In genomic region chr6:75363304-75363703, GRCh38 we compare ENCODE assay signal across 17 cellular contexts.
"Had no signal": no experiment of that assay in that cellular context is flagged by ENCODE, and none has a peak within 500 bp of the region (broad histone marks: within the 10 kb centered on the region; RNA-seq: fewer than 3 reads in every experiment).

No MANE protein-coding gene starts in this region.

- ATAC-seq: activated CD8-positive, alpha-beta T cell treated with anti-CD3 and anti-CD28 coated beads, Interleukin-2, amount 10 ng/mL, durations not matched to agents 7 days and 5 days; gastroesophageal sphincter; stimulated activated effector memory CD8-positive, alpha-beta T cell treated with anti-CD3 and anti-CD28 coated beads, Interleukin-12 subunit alpha, Interleukin-12 subunit beta, amount 100 ng/mL, for 72 hours; upper lobe of right lung; WTC11 had no signal

- H3K27ac ChIP-seq: brain microvascular endothelial cell, gastroesophageal sphincter, neural progenitor cell, sigmoid colon, spleen, thoracic aorta, upper lobe of right lung had no signal

- H3K4me3 Mint-ChIP-seq: activated CD8-positive, alpha-beta T cell treated with anti-CD3 and anti-CD28 coated beads, Interleukin-2, amount 10 ng/mL, durations not matched to agents 7 days and 5 days; activated naive CD8-positive, alpha-beta T cell treated with anti-CD3 and anti-CD28 coated beads for 36 hours; naive B cell; neural progenitor cell; stimulated activated effector memory CD8-positive, alpha-beta T cell treated with anti-CD3 and anti-CD28 coated beads, Interleukin-12 subunit alpha, Interleukin-12 subunit beta, amount 100 ng/mL, for 72 hours; WTC11 had no signal

- H3K9me3 ChIP-seq: gastroesophageal sphincter, sigmoid colon, spleen, thoracic aorta, upper lobe of right lung had no signal

- H3K4me1 ChIP-seq: spleen had no signal

- H3K4me1 Mint-ChIP-seq: activated naive CD8-positive, alpha-beta T cell treated with anti-CD3 and anti-CD28 coated beads for 36 hours; naive B cell; stimulated activated effector memory CD8-positive, alpha-beta T cell treated with anti-CD3 and anti-CD28 coated beads, Interleukin-12 subunit alpha, Interleukin-12 subunit beta, amount 100 ng/mL, for 72 hours had no signal

- H3K27ac Mint-ChIP-seq: activated CD8-positive, alpha-beta T cell treated with anti-CD3 and anti-CD28 coated beads, Interleukin-2, amount 10 ng/mL, durations not matched to agents 7 days and 5 days; activated naive CD8-positive, alpha-beta T cell treated with anti-CD3 and anti-CD28 coated beads for 36 hours; naive B cell; neural progenitor cell; stimulated activated effector memory CD8-positive, alpha-beta T cell treated with anti-CD3 and anti-CD28 coated beads, Interleukin-12 subunit alpha, Interleukin-12 subunit beta, amount 100 ng/mL, for 72 hours had no signal

- H3K36me3 ChIP-seq: brain microvascular endothelial cell, neural progenitor cell, spleen had no signal

- H3K9me3 Mint-ChIP-seq: activated naive CD8-positive, alpha-beta T cell treated with anti-CD3 and anti-CD28 coated beads for 36 hours; naive B cell; WTC11 had no signal

- H3K36me3 Mint-ChIP-seq: activated naive CD8-positive, alpha-beta T cell treated with anti-CD3 and anti-CD28 coated beads for 36 hours; naive B cell; neural progenitor cell; stimulated activated effector memory CD8-positive, alpha-beta T cell treated with anti-CD3 and anti-CD28 coated beads, Interleukin-12 subunit alpha, Interleukin-12 subunit beta, amount 100 ng/mL, for 72 hours had no signal

- H3K27me3 ChIP-seq: brain microvascular endothelial cell, gastroesophageal sphincter, neural progenitor cell, sigmoid colon, upper lobe of right lung had no signal

- DNase-seq: activated CD4-positive, alpha-beta T cell treated with anti-CD3 and anti-CD28 coated beads for 4 hours; activated CD8-positive, alpha-beta memory T cell treated with anti-CD3 and anti-CD28 coated beads, Interleukin-2, amount 50 U/mL, for 4 hours; activated CD8-positive, alpha-beta T cell treated with anti-CD3 and anti-CD28 coated beads, Interleukin-2, amount 10 ng/mL, durations not matched to agents 7 days and 5 days; activated naive CD8-positive, alpha-beta T cell treated with anti-CD3 and anti-CD28 coated beads for 36 hours; brain microvascular endothelial cell; cerebellar nuclear complex; mammary epithelial cell; naive B cell; sigmoid colon; spleen; stimulated activated CD4-positive, alpha-beta T cell treated with anti-CD3 and anti-CD28 coated beads, Interleukin-1b, Interleukin-23, amount 100 ng/mL, for 48 hours; upper lobe of right lung had no signal

- H3K4me3 ChIP-seq: gastroesophageal sphincter, neural progenitor cell, sigmoid colon, spleen, thoracic aorta, upper lobe of right lung had no signal
